8 cellular contexts compared by ENCODE assay signal in genomic region chrX:13734278-13735172, GRCh38. TPM values are rescaled to one million over a fixed set of nuclear protein-coding genes. Genes with fewer than 3 reads are reported as not detected.
DNase-seq lines count a peak whose midpoint lies in the region; ATAC-seq and TF ChIP-seq lines count a peak whose summit lies in the region.

OFD1 (plus strand) TSS chrX:13734748; CDS start chrX:13735072, 324 bp downstream.
TRAPPC2 (minus strand) TSS chrX:13734620; CDS start chrX:13719963, 14,657 bp downstream.

- no peak for TF ChIP-seq CTCF in colonic mucosa (IDR thresholded peaks at IDR 0.05)

- H3K9me3 ChIP-seq in BLaER1 (peaks cover 9% of the 10 kb centered on the region; the same call in 1 of the 2 replicates), colonic mucosa (no peaks in the 10 kb centered on the region)

- H3K9me3 Mint-ChIP-seq in activated CD4-positive, alpha-beta T cell treated with anti-CD3 and anti-CD28 coated beads, Interleukin-2, amount 10 ng/mL, durations not matched to agents 24 days and 14 days, result no peaks in the 10 kb centered on the region

- ATAC-seq in GM19324 (IDR thresholded peaks at IDR 0.05; ENCODE audit: low FRiP score, unreplicated experiment) (peak; percentile 94), HG03469 (IDR thresholded peaks at IDR 0.05; ENCODE audit: unreplicated experiment) (peak; percentile 78)

- H3K27me3 Mint-ChIP-seq in activated CD4-positive, alpha-beta T cell treated with anti-CD3 and anti-CD28 coated beads, Interleukin-2, amount 10 ng/mL, durations not matched to agents 24 days and 14 days, result no peaks in the 10 kb centered on the region

- DNase-seq in NCI-H526 treated with DMSO at 0.1 percent for 48 hours (lab: John Stamatoyannopoulos, UW) (peak; percentile 95), colonic mucosa (peak; percentile 96)
- peak; percentile 97 for DNase-seq in activated CD4-positive, alpha-beta T cell treated with anti-CD3 and anti-CD28 coated beads, Interleukin-2, amount 10 ng/mL, durations not matched to agents 24 days and 14 days
- peak; percentile 73 to 85 for DNase-seq in stimulated activated CD4-positive, alpha-beta T cell treated with anti-CD3 and anti-CD28 coated beads, Interleukin-1b, Interleukin-23, amount 100 ng/mL, for 4 hours (ENCODE audit: low read depth in 2 of 2)

- H3K4me2 ChIP-seq in BLaER1, result peak within 1 kb of the TSS; percentile 91

- H3K36me3 ChIP-seq in BLaER1 (peaks cover 7% of the 10 kb centered on the region), colonic mucosa (no peaks in the 10 kb centered on the region)

- H3K4me3 ChIP-seq in BLaER1, result peak within 1 kb of the TSS; percentile 83
- H3K4me3 ChIP-seq in colonic mucosa, result peak within 1 kb of the TSS; percentile 53

- H3K9ac ChIP-seq in BLaER1 (peak within 1 kb of the TSS; percentile 93), colonic mucosa (ENCODE audit: low read depth in 2 of 2, low read length in 2 of 2) (peak within 1 kb of the TSS; percentile 86 to 92)

- peaks cover 44% of the 10 kb centered on the region for H3K36me3 Mint-ChIP-seq in activated CD4-positive, alpha-beta T cell treated with anti-CD3 and anti-CD28 coated beads, Interleukin-2, amount 10 ng/mL, durations not matched to agents 24 days and 14 days (ENCODE audit: low read depth)

- H3K4me1 ChIP-seq in BLaER1 (peaks cover 40% of the 10 kb centered on the region), colonic mucosa (no peaks in the 10 kb centered on the region)

- peak within 1 kb of the TSS; percentile 99 for H3K4me3 Mint-ChIP-seq in activated CD4-positive, alpha-beta T cell treated with anti-CD3 and anti-CD28 coated beads, Interleukin-2, amount 10 ng/mL, durations not matched to agents 24 days and 14 days

- H3K4me1 Mint-ChIP-seq in activated CD4-positive, alpha-beta T cell treated with anti-CD3 and anti-CD28 coated beads, Interleukin-2, amount 10 ng/mL, durations not matched to agents 24 days and 14 days, result peaks cover 35% of the 10 kb centered on the region

- H3K27me3 ChIP-seq in BLaER1 (peaks cover 9% of the 10 kb centered on the region; the same call in 1 of the 2 replicates), colonic mucosa (no peaks in the 10 kb centered on the region), layer of hippocampus (ENCODE audit: control insufficient read depth, insufficient read depth, low read length) (no peaks in the 10 kb centered on the region)

- H3K27ac ChIP-seq in BLaER1 (peak within 1 kb of the TSS; percentile 96), colonic mucosa (peak within 1 kb of the TSS; percentile 95), layer of hippocampus (ENCODE audit: low read depth, low read length) (peak within 1 kb of the TSS; percentile 73)

- H4K20me1 ChIP-seq in BLaER1, result peaks cover 5% of the 10 kb centered on the region; the same call in 1 of the 2 replicates

- intact Hi-C loops in activated CD4-positive, alpha-beta T cell treated with anti-CD3 and anti-CD28 coated beads, Interleukin-2, amount 10 ng/mL, durations not matched to agents 24 days and 14 days (cut with micrococcal nuclease), result loop anchor here (1.0 to 10.0 kb wide), 4 partner anchors 45 to 1420 kb away; partner anchors contain the start of gene RAB9A
- intact Hi-C loops in colonic mucosa (cut with DNase I), result loop anchor here (5.0 kb wide), 1 partner anchor 77 kb away; no protein-coding TSS in a partner anchor

- H3K27ac Mint-ChIP-seq in activated CD4-positive, alpha-beta T cell treated with anti-CD3 and anti-CD28 coated beads, Interleukin-2, amount 10 ng/mL, durations not matched to agents 24 days and 14 days, result peak within 1 kb of the TSS; percentile 97

RNA-seq across cellular contexts. Expression of gene OFD1, which starts in this region (rescaled TPM):
- total RNA-seq in activated CD4-positive, alpha-beta T cell treated with anti-CD3 and anti-CD28 coated beads, Interleukin-2, amount 10 ng/mL, durations not matched to agents 24 days and 14 days, result 18.3 and 19.3 TPM in 2 replicates
- total RNA-seq in colonic mucosa, result 10 to 100 TPM; 29.9 to 35.5 TPM

RNA-seq across cellular contexts. Expression of gene TRAPPC2, which starts in this region (rescaled TPM):
- total RNA-seq in activated CD4-positive, alpha-beta T cell treated with anti-CD3 and anti-CD28 coated beads, Interleukin-2, amount 10 ng/mL, durations not matched to agents 24 days and 14 days, result 13.6 and 15.4 TPM in 2 replicates
- total RNA-seq in colonic mucosa, result 10 to 100 TPM; 20.4 to 20.9 TPM

Comparison
In these comparisons a context has a peak if more than half of its experiments do, and no peak if none do; other contexts are left out.
1. Peak in every context shown above with its lines: DNase-seq, ATAC-seq, H3K4me3 ChIP-seq and H3K27ac ChIP-seq.